8 cellular contexts compared by ENCODE assay signal in genomic region chr3:49022751-49023171, GRCh38. TPM values are rescaled to one million over a fixed set of nuclear protein-coding genes. Genes with fewer than 3 reads are reported as not detected.
A peak's percentile ranks its signal among the peaks of the same experiment; 100 is the strongest.
DNase-seq lines count a peak whose midpoint lies in the region; ATAC-seq and TF ChIP-seq lines count a peak whose summit lies in the region.

No MANE protein-coding gene starts in this region.

- no peaks in the 10 kb centered on the region for H3K27me3 ChIP-seq in adipocyte (replicated peaks; ENCODE audit: control insufficient read depth, insufficient read depth, low read length)
- no peaks in the 10 kb centered on the region for H3K27me3 ChIP-seq in right lobe of liver
- H3K27me3 ChIP-seq in upper lobe of right lung = no peaks in the 10 kb centered on the region

- no peak for ATAC-seq in right lobe of liver
- no peak for ATAC-seq in upper lobe of right lung
- no peak for ATAC-seq in GM18519 (IDR thresholded peaks at IDR 0.05; ENCODE audit: low FRiP score, unreplicated experiment)

- TF ChIP-seq CTCF in AG09309 (IDR thresholded peaks at IDR 0.05; ENCODE audit: control insufficient read depth, insufficient read depth, low read depth, low read length, missing control alignments) = no peak
- no peak for TF ChIP-seq CTCF in right lobe of liver (IDR thresholded peaks at IDR 0.05)
- no peak for TF ChIP-seq CTCF in upper lobe of right lung (IDR thresholded peaks at IDR 0.05)
- TF ChIP-seq CTCF in GM10266 (IDR thresholded peaks at IDR 0.05; ENCODE audit: control insufficient read depth, insufficient read depth, low read depth, missing control alignments) = no peak

- H3K9me3 ChIP-seq in adipocyte (ENCODE audit: control insufficient read depth, low read length) (no peaks in the 10 kb centered on the region), right lobe of liver (no peaks in the 10 kb centered on the region), upper lobe of right lung (no peaks in the 10 kb centered on the region)

- H3K4me1 ChIP-seq in adipocyte (ENCODE audit: control insufficient read depth, insufficient read depth, low read length) (peaks cover 42% of the 10 kb centered on the region), right lobe of liver (peaks cover 0 to 26% (median 11%) of the 10 kb centered on the region in 4 donors), upper lobe of right lung (peaks cover 26% of the 10 kb centered on the region)

- no peak for TF ChIP-seq POLR2A in right lobe of liver (IDR thresholded peaks at IDR 0.05)

- peak overlapping the region; percentile 76 for H3K4me3 ChIP-seq in AG09309 (ENCODE audit: control insufficient read depth, low read depth, low read length)
- peak overlapping the region; percentile 94 for H3K4me3 ChIP-seq in adipocyte (ENCODE audit: low read length)
- peak overlapping the region; percentile 92 to 99 (median 97) for H3K4me3 ChIP-seq in right lobe of liver
- peak overlapping the region; percentile 96 for H3K4me3 ChIP-seq in upper lobe of right lung

- intact Hi-C loops in right lobe of liver (cut with DNase I) = no loop called here
- intact Hi-C loops in upper lobe of right lung (cut with DNase I) = no loop called here

- DNase-seq in AG09309 (ENCODE audit: low read depth) = no peak
- peak; percentile 47 for DNase-seq in HT1080 (ENCODE audit: low read depth)
- DNase-seq in adipocyte (ENCODE audit: low read depth) = peak; percentile 26
- peak in 2 of 3 donors; percentile 48 to 58 for DNase-seq in right lobe of liver
- DNase-seq in upper lobe of right lung = no peak
- DNase-seq in GM10266 (ENCODE audit: extremely low spot score) = no peak
- DNase-seq in occipital lobe (lab: John Stamatoyannopoulos, UW) = no peak

- 0% methylated on average over 2 of the region's 11 CpGs for WGBS in right lobe of liver (ENCODE audit: insufficient coverage, low coverage, low lambda C conversion rate, missing lambda C conversion rate)

- H3K36me3 ChIP-seq in adipocyte (ENCODE audit: control insufficient read depth, insufficient read depth, low read length, severe bottlenecking) (peaks cover 39% of the 10 kb centered on the region), right lobe of liver (peaks cover 0 to 32% (median 14%) of the 10 kb centered on the region in 4 donors), upper lobe of right lung (peaks cover 41% of the 10 kb centered on the region)

- peak overlapping the region in 2 of 3 donors; percentile 88 to 99 for H3K27ac ChIP-seq in right lobe of liver
- H3K27ac ChIP-seq in upper lobe of right lung = peak overlapping the region; percentile 97

- H3K9ac ChIP-seq in adipocyte (ENCODE audit: low read length) = peak overlapping the region; percentile 94

RNA-seq across cellular contexts. Expression of gene NDUFAF3, which starts 0.8 kb away (rescaled TPM):
- 153 and 205 TPM in 2 replicates for total RNA-seq in HT1080 (2014; rRNA removed; shearing (Covaris generic))
- 78.0 and 137 TPM in 2 replicates for polyA plus RNA-seq in HT1080 (2015; cell fraction: cytosol; rRNA removed)
- 44.3 and 48.0 TPM in 2 replicates for polyA plus RNA-seq in HT1080 (2015; cell fraction: nucleus; rRNA removed)
- total RNA-seq in right lobe of liver (100 to 1,000 TPM in 1 of 6 experiments, 10 to 100 TPM in 5; 39.2 to 100 (median 44.8) TPM), upper lobe of right lung (77.6 TPM), occipital lobe (33.4 TPM)

RNA-seq across cellular contexts. Expression of gene DALRD3, which starts 4.4 kb away (rescaled TPM):
- 51.6 and 64.6 TPM in 2 replicates for total RNA-seq in HT1080 (2014; rRNA removed; shearing (Covaris generic))
- 49.0 and 49.1 TPM in 2 replicates for polyA plus RNA-seq in HT1080 (2015; cell fraction: cytosol; rRNA removed)
- 110 and 123 TPM in 2 replicates for polyA plus RNA-seq in HT1080 (2015; cell fraction: nucleus; rRNA removed)
- 10 to 100 TPM in 2 of 6 experiments, 1 to 10 TPM in 4; 7.5 to 17.0 (median 8.1) TPM for total RNA-seq in right lobe of liver
- 19.0 TPM for total RNA-seq in upper lobe of right lung
- 47.4 TPM for total RNA-seq in occipital lobe

RNA-seq across cellular contexts. Expression of gene IMPDH2, which starts 6.4 kb away (rescaled TPM):
- total RNA-seq in HT1080 (2014; rRNA removed; shearing (Covaris generic)) = 562 and 591 TPM in 2 replicates
- 509 and 510 TPM in 2 replicates for polyA plus RNA-seq in HT1080 (2015; cell fraction: cytosol; rRNA removed)
- polyA plus RNA-seq in HT1080 (2015; cell fraction: nucleus; rRNA removed) = 562 and 591 TPM in 2 replicates
- total RNA-seq in right lobe of liver (10 to 100 TPM; 32.0 to 57.3 (median 39.0) TPM), upper lobe of right lung (107 TPM), occipital lobe (190 TPM)

RNA-seq across cellular contexts. Expression of gene WDR6, which starts 15.6 kb away (rescaled TPM):
- total RNA-seq in HT1080 (2014; rRNA removed; shearing (Covaris generic)) = 87.0 and 97.2 TPM in 2 replicates
- 56.9 and 61.5 TPM in 2 replicates for polyA plus RNA-seq in HT1080 (2015; cell fraction: cytosol; rRNA removed)
- polyA plus RNA-seq in HT1080 (2015; cell fraction: nucleus; rRNA removed) = 336 and 385 TPM in 2 replicates
- total RNA-seq in right lobe of liver = 10 to 100 TPM; 35.7 to 72.9 (median 65.4) TPM
- total RNA-seq in upper lobe of right lung = 172 TPM
- total RNA-seq in occipital lobe = 85.6 TPM

RNA-seq across cellular contexts. Expression of gene P4HTM, which starts 32.7 kb away (rescaled TPM):
- total RNA-seq in HT1080 (2014; rRNA removed; shearing (Covaris generic)) = 8.4 and 13.4 TPM in 2 replicates
- polyA plus RNA-seq in HT1080 (2015; cell fraction: cytosol; rRNA removed) = 7.2 and 8.0 TPM in 2 replicates
- polyA plus RNA-seq in HT1080 (2015; cell fraction: nucleus; rRNA removed) = 21.6 and 27.9 TPM in 2 replicates
- total RNA-seq in right lobe of liver (10 to 100 TPM in 5 of 6 experiments, 1 to 10 TPM in 1; 7.7 to 19.2 (median 11.1) TPM), upper lobe of right lung (38.0 TPM), occipital lobe (53.0 TPM)

Comparison
In these comparisons a context has a peak if more than half of its experiments do, and no peak if none do; other contexts are left out.
1. DNase-seq: peak in HT1080 (single experiment), adipocyte (single experiment) and right lobe of liver (2 of 3); none in AG09309 (single experiment), upper lobe of right lung (single experiment), GM10266 (single experiment) and occipital lobe (single experiment).
2. Peak in every context shown above with its lines, with median percentiles within 50 percentile points of each other: H3K4me3 ChIP-seq.